Comparison of ENCODE assay signal across 1 cellular context in the genomic region with DNA sequence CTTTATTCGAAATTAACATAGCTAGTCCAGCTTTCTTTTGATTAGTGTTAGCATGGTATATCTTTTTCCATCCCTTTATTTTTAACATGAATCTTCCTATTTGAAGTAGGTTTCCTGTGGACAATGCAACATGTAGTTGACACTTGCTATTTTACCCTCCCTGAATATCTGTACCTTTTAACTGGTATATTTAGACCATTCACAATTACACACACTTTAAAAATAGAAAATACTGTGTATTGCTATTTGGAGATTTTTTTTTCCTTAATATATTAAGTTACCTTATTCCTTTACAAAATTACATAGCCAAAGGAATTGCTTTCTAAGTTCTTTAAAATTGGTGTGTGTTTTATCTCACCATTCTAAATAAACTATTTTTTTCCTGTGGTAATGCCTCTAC.
A peak's percentile ranks its signal among the peaks of the same experiment; 100 is the strongest.
TF ChIP-seq lines count a peak whose summit lies in the region.

No MANE protein-coding gene starts in this region.

TF ChIP-seq in HepG2, 621 proteins besides CTCF, POLR2A, EP300 and RAD21:
- TF ChIP-seq, protein P1, sequence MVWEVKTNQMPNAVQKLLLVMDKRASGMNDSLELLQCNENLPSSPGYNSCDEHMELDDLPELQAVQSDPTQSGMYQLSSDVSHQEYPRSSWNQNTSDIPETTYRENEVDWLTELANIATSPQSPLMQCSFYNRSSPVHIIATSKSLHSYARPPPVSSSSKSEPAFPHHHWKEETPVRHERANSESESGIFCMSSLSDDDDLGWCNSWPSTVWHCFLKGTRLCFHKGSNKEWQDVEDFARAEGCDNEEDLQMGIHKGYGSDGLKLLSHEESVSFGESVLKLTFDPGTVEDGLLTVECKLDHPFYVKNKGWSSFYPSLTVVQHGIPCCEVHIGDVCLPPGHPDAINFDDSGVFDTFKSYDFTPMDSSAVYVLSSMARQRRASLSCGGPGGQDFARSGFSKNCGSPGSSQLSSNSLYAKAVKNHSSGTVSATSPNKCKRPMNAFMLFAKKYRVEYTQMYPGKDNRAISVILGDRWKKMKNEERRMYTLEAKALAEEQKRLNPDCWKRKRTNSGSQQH (CRISPR knock-in tag; IDR thresholded peaks at IDR 0.05; ENCODE audit: low read depth) = no peak
- TF ChIP-seq MED8 (CRISPR knock-in tag; IDR thresholded peaks at IDR 0.05; ENCODE audit: insufficient replicate concordance) (no peak), SIX4 (CRISPR knock-in tag; IDR thresholded peaks at IDR 0.05) (no peak), FOXJ3 (CRISPR knock-in tag; IDR thresholded peaks at IDR 0.05; ENCODE audit: borderline replicate concordance) (0 out of 2 replicates have a peak, but pooled peaks have one; percentile 1), RARG (CRISPR knock-in tag; IDR thresholded peaks at IDR 0.05; ENCODE audit: low read depth) (no peak), ZNF225 (CRISPR knock-in tag; IDR thresholded peaks at IDR 0.05) (no peak)
- TF ChIP-seq, protein P2, sequence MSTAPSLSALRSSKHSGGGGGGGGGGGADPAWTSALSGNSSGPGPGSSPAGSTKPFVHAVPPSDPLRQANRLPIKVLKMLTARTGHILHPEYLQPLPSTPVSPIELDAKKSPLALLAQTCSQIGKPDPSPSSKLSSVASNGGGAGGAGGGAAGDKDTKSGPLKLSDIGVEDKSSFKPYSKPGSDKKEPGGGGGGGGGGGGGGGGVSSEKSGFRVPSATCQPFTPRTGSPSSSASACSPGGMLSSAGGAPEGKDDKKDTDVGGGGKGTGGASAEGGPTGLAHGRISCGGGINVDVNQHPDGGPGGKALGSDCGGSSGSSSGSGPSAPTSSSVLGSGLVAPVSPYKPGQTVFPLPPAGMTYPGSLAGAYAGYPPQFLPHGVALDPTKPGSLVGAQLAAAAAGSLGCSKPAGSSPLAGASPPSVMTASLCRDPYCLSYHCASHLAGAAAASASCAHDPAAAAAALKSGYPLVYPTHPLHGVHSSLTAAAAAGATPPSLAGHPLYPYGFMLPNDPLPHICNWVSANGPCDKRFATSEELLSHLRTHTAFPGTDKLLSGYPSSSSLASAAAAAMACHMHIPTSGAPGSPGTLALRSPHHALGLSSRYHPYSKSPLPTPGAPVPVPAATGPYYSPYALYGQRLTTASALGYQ (CRISPR knock-in tag; IDR thresholded peaks at IDR 0.05) = no peak
